In genomic region chr2:33419548-33420255, GRCh38 we compare ENCODE assay signal across 1 cellular context.
TF ChIP-seq lines count a peak whose summit lies in the region.

No MANE protein-coding gene starts in this region.

TF ChIP-seq in GM12878, 131 proteins besides CTCF, POLR2A, EP300 and RAD21 (continued from another document):
- no peak for TF ChIP-seq IKZF1 (conservative IDR thresholded peaks at IDR 0.05)
- no peak for TF ChIP-seq RBBP5 (conservative IDR thresholded peaks at IDR 0.05)
- no peak for TF ChIP-seq ZBTB40 (IDR thresholded peaks at IDR 0.05; ENCODE audit: borderline replicate concordance)
- TF ChIP-seq BCL11A (IDR thresholded peaks at IDR 0.05; ENCODE audit: low read depth, low read length) = no peak
- no peak for TF ChIP-seq E2F8 (IDR thresholded peaks at IDR 0.05; ENCODE audit: low read depth, partially characterized antibody)
- no peak for TF ChIP-seq MEF2B (IDR thresholded peaks at IDR 0.05; ENCODE audit: partially characterized antibody, poor library complexity, severe bottlenecking)
- no peak for TF ChIP-seq MEF2A (IDR thresholded peaks at IDR 0.05; ENCODE audit: insufficient read depth, low read depth, low read length)
- TF ChIP-seq NR2F1 (conservative IDR thresholded peaks at IDR 0.05) = no peak
- TF ChIP-seq RAD51 (IDR thresholded peaks at IDR 0.05) = no peak
- TF ChIP-seq SMARCA5 (IDR thresholded peaks at IDR 0.05) = no peak
- no peak for TF ChIP-seq ETV6 (conservative IDR thresholded peaks at IDR 0.05 in 1 of 2, IDR thresholded peaks at IDR 0.05 in 1 of 2; ENCODE audit: borderline replicate concordance in 1 of 2, low read depth in 1 of 2)
- no peak for TF ChIP-seq ZBED1 (IDR thresholded peaks at IDR 0.05; ENCODE audit: borderline replicate concordance)
